ENCODE assay signal across 8 cellular contexts in genomic region chr10:84195044-84195830, GRCh38. TPM values are rescaled to one million over a fixed set of nuclear protein-coding genes. Genes with fewer than 3 reads are reported as not detected.
A peak's percentile ranks its signal among the peaks of the same experiment; 100 is the strongest.
DNase-seq lines count a peak whose midpoint lies in the region; ATAC-seq and TF ChIP-seq lines count a peak whose summit lies in the region.

No MANE protein-coding gene starts in this region.

- peaks cover 12% of the 10 kb centered on the region for H3K27me3 Mint-ChIP-seq in activated naive CD4-positive, alpha-beta T cell treated with anti-CD3 and anti-CD28 coated beads for 36 hours (ENCODE audit: low read depth)
- peaks cover 10% of the 10 kb centered on the region for H3K27me3 Mint-ChIP-seq in activated CD8-positive, alpha-beta T cell treated with anti-CD3 and anti-CD28 coated beads for 36 hours

- H3K27ac Mint-ChIP-seq in activated naive CD4-positive, alpha-beta T cell treated with anti-CD3 and anti-CD28 coated beads for 36 hours, result no peak overlapping the region
- no peak overlapping the region for H3K27ac Mint-ChIP-seq in activated CD8-positive, alpha-beta T cell treated with anti-CD3 and anti-CD28 coated beads for 36 hours

- intact Hi-C loops in activated naive CD4-positive, alpha-beta T cell treated with anti-CD3 and anti-CD28 coated beads for 36 hours (cut with micrococcal nuclease), result no loop called here
- intact Hi-C loops in activated CD8-positive, alpha-beta T cell treated with anti-CD3 and anti-CD28 coated beads for 36 hours (cut with micrococcal nuclease), result no loop called here
- intact Hi-C loops in lower leg skin (cut with DNase I; ENCODE audit: low total_unique reads) (no loop called here), testis (cut with DNase I; ENCODE audit: low total_unique reads) (no loop called here)

- TF ChIP-seq POLR2A in lower leg skin (IDR thresholded peaks at IDR 0.05) (no peak), testis (IDR thresholded peaks at IDR 0.05) (no peak)

- H3K36me3 Mint-ChIP-seq in activated naive CD4-positive, alpha-beta T cell treated with anti-CD3 and anti-CD28 coated beads for 36 hours (ENCODE audit: low read depth), result no peaks in the 10 kb centered on the region
- no peaks in the 10 kb centered on the region for H3K36me3 Mint-ChIP-seq in activated CD8-positive, alpha-beta T cell treated with anti-CD3 and anti-CD28 coated beads for 36 hours (ENCODE audit: low read depth)

- 16 to 22% methylated on average over 36 to 38 of the region's 43 CpGs for WGBS in lower leg skin, 2 donors
- 0 to 17% methylated on average over 4 to 40 of the region's 43 CpGs for WGBS in testis, 2 donors

- no peaks in the 10 kb centered on the region for H3K27me3 ChIP-seq in testis

- H3K9me3 ChIP-seq in testis, result no peaks in the 10 kb centered on the region

- peaks cover 11% of the 10 kb centered on the region for H3K4me1 Mint-ChIP-seq in activated naive CD4-positive, alpha-beta T cell treated with anti-CD3 and anti-CD28 coated beads for 36 hours (ENCODE audit: low read depth)
- peaks cover 10% of the 10 kb centered on the region for H3K4me1 Mint-ChIP-seq in activated CD8-positive, alpha-beta T cell treated with anti-CD3 and anti-CD28 coated beads for 36 hours (ENCODE audit: low read depth)

- CTCF ChIA-PET in activated naive CD4-positive, alpha-beta T cell treated with anti-CD3 and anti-CD28 coated beads for 36 hours (lab: Charles Lee), result interaction anchor here (1.0 to 1.5 kb wide), 2 partner anchors 9 to 25 kb away, joined by 3 read pairs; no protein-coding TSS in a partner anchor
- CTCF ChIA-PET in activated CD8-positive, alpha-beta T cell treated with anti-CD3 and anti-CD28 coated beads for 36 hours (lab: Charles Lee), result interaction anchor here (0.7 to 2.5 kb wide), 2 partner anchors 10 to 47 kb away, joined by 3 to 12 read pairs; no protein-coding TSS in a partner anchor

- H3K9me3 Mint-ChIP-seq in activated naive CD4-positive, alpha-beta T cell treated with anti-CD3 and anti-CD28 coated beads for 36 hours, result no peaks in the 10 kb centered on the region
- H3K9me3 Mint-ChIP-seq in activated CD8-positive, alpha-beta T cell treated with anti-CD3 and anti-CD28 coated beads for 36 hours, result no peaks in the 10 kb centered on the region

- H3K4me3 ChIP-seq in lower leg skin (ENCODE audit: low read depth, poor library complexity, severe bottlenecking) (peak overlapping the region; percentile 9), testis (peak overlapping the region; percentile 4 to 52)

- DNase-seq in activated naive CD4-positive, alpha-beta T cell treated with anti-CD3 and anti-CD28 coated beads for 36 hours, result no peak
- no peak for DNase-seq in activated naive CD4-positive, alpha-beta T cell treated with anti-CD3 and anti-CD28 coated beads, Interleukin-2, amount 50 U/mL, for 16 hours
- DNase-seq in activated CD8-positive, alpha-beta T cell treated with anti-CD3 and anti-CD28 coated beads for 36 hours, result no peak
- DNase-seq in lower leg skin (ENCODE audit: low spot score in 2 of 2), result peak in 1 of 2 donors; percentile 82
- no peak for DNase-seq in testis
- DNase-seq in NCI-H2196 treated with DMSO at 0.1 percent for 48 hours (lab: John Stamatoyannopoulos, UW; ENCODE audit: unreplicated experiment), result no peak

- no peak for ATAC-seq in activated CD8-positive, alpha-beta T cell treated with anti-CD3 and anti-CD28 coated beads for 36 hours
- no peak for ATAC-seq in HG02938 (IDR thresholded peaks at IDR 0.05; ENCODE audit: unreplicated experiment)
- no peak for ATAC-seq in HG02642 (IDR thresholded peaks at IDR 0.05; ENCODE audit: poor library complexity, unreplicated experiment)

- H3K27ac ChIP-seq in testis, result no peak overlapping the region

- H3K36me3 ChIP-seq in testis (ENCODE audit: low read depth, missing control alignments), result no peaks in the 10 kb centered on the region

- POLR2A ChIA-PET in activated CD8-positive, alpha-beta T cell treated with anti-CD3 and anti-CD28 coated beads for 36 hours (lab: Charles Lee), result no interaction called here

- H3K4me3 Mint-ChIP-seq in activated naive CD4-positive, alpha-beta T cell treated with anti-CD3 and anti-CD28 coated beads for 36 hours, result peak overlapping the region; percentile 51
- H3K4me3 Mint-ChIP-seq in activated CD8-positive, alpha-beta T cell treated with anti-CD3 and anti-CD28 coated beads for 36 hours, result peak overlapping the region; percentile 57

- no peak for TF ChIP-seq CTCF in activated CD8-positive, alpha-beta T cell treated with anti-CD3 and anti-CD28 coated beads for 36 hours (IDR thresholded peaks at IDR 0.05)
- TF ChIP-seq CTCF in lower leg skin (IDR thresholded peaks at IDR 0.05), result no peak
- no peak for TF ChIP-seq CTCF in testis (IDR thresholded peaks at IDR 0.05)

- peaks cover 8% of the 10 kb centered on the region for H3K4me1 ChIP-seq in testis

RNA-seq across cellular contexts. Expression of gene CDHR1, which starts 0.9 kb away (rescaled TPM):
- 1 to 10 TPM in 1 of 2 experiments, under 1 TPM in 1; 0.37 to 1.4 TPM for total RNA-seq in activated naive CD4-positive, alpha-beta T cell treated with anti-CD3 and anti-CD28 coated beads for 36 hours
- total RNA-seq in activated CD8-positive, alpha-beta T cell treated with anti-CD3 and anti-CD28 coated beads for 36 hours, result 1 to 10 TPM; 1.8 to 2.4 TPM
- 100 to 1,000 TPM in 2 of 4 donors, 10 to 100 TPM in 2; 68.5 to 126 (median 101) TPM for total RNA-seq in lower leg skin
- total RNA-seq in testis, result under 1 TPM; 0.19 to 0.39 TPM
- 0.67 TPM for polyA plus RNA-seq in testis (ENCODE audit: insufficient read depth, low read depth, low replicate concordance)

RNA-seq across cellular contexts. Expression of gene GPR15LG, which starts 21.6 kb away (rescaled TPM):
- not detected for total RNA-seq in activated naive CD4-positive, alpha-beta T cell treated with anti-CD3 and anti-CD28 coated beads for 36 hours
- not detected for total RNA-seq in activated CD8-positive, alpha-beta T cell treated with anti-CD3 and anti-CD28 coated beads for 36 hours
- total RNA-seq in lower leg skin, result 10 to 100 TPM; 10.3 to 25.8 (median 19.7) TPM
- total RNA-seq in testis, result not detected
- polyA plus RNA-seq in testis (ENCODE audit: insufficient read depth, low read depth, low replicate concordance), result not detected

RNA-seq across cellular contexts. Expression of gene LRIT2, which starts 30.1 kb away (rescaled TPM):
- not detected for total RNA-seq in activated naive CD4-positive, alpha-beta T cell treated with anti-CD3 and anti-CD28 coated beads for 36 hours
- not detected for total RNA-seq in activated CD8-positive, alpha-beta T cell treated with anti-CD3 and anti-CD28 coated beads for 36 hours
- total RNA-seq in lower leg skin (under 1 TPM in 1 of 4 donors, not detected in 3; 0.23 TPM), testis (under 1 TPM in 1 of 2 donors, not detected in 1; 0.12 TPM)
- polyA plus RNA-seq in testis (ENCODE audit: insufficient read depth, low read depth, low replicate concordance), result 0.20 TPM

RNA-seq across cellular contexts. Expression of gene LRIT1, which starts 46.1 kb away (rescaled TPM):
- not detected for total RNA-seq in activated naive CD4-positive, alpha-beta T cell treated with anti-CD3 and anti-CD28 coated beads for 36 hours
- not detected for total RNA-seq in activated CD8-positive, alpha-beta T cell treated with anti-CD3 and anti-CD28 coated beads for 36 hours
- total RNA-seq in lower leg skin, result under 1 TPM in 1 of 4 donors, not detected in 3; 0.19 TPM
- total RNA-seq in testis, result 1 to 10 TPM; 4.0 to 6.6 TPM
- 12.8 TPM for polyA plus RNA-seq in testis (ENCODE audit: insufficient read depth, low read depth, low replicate concordance)

RNA-seq across cellular contexts. Expression of gene RGR, which starts 49.6 kb away (rescaled TPM):
- not detected for total RNA-seq in activated naive CD4-positive, alpha-beta T cell treated with anti-CD3 and anti-CD28 coated beads for 36 hours
- not detected for total RNA-seq in activated CD8-positive, alpha-beta T cell treated with anti-CD3 and anti-CD28 coated beads for 36 hours
- total RNA-seq in lower leg skin (under 1 TPM in 1 of 4 donors, not detected in 3; 0.08 TPM), testis (1 to 10 TPM; 3.7 to 5.9 TPM)
- 2.2 TPM for polyA plus RNA-seq in testis (ENCODE audit: insufficient read depth, low read depth, low replicate concordance)

Comparison
In these comparisons a context has a peak if more than half of its experiments do, and no peak if none do; other contexts are left out.
1. RNA of gene CDHR1, which starts 0.9 kb away (total RNA-seq): 68.5 to 126 TPM in lower leg skin; 1.8 to 2.4 TPM in activated CD8-positive, alpha-beta T cell treated with anti-CD3 and anti-CD28 coated beads for 36 hours, 0.37 to 1.4 TPM in activated naive CD4-positive, alpha-beta T cell treated with anti-CD3 and anti-CD28 coated beads for 36 hours and 0.19 to 0.39 TPM in testis; every median in the first group is over 10 times any median in the second.
2. RNA of gene GPR15LG, which starts 21.6 kb away (total RNA-seq): 10.3 to 25.8 TPM in lower leg skin; not detected in testis, not detected in activated naive CD4-positive, alpha-beta T cell treated with anti-CD3 and anti-CD28 coated beads for 36 hours and not detected in activated CD8-positive, alpha-beta T cell treated with anti-CD3 and anti-CD28 coated beads for 36 hours; every median in the first group is over 4 times any median in the second.